1 cellular context compared by ENCODE assay signal in genomic region chr1:3237994-3238704, GRCh38.
TF ChIP-seq lines count a peak whose summit lies in the region.

No MANE protein-coding gene starts in this region.

TF ChIP-seq in GM23338, 12 proteins besides CTCF, POLR2A, EP300 and RAD21 (continued from another document):
- TF ChIP-seq ZNF462 (CRISPR knock-in tag; IDR thresholded peaks at IDR 0.05) = no peak
